Comparison of ENCODE assay signal across 7 cellular contexts in the genomic region with DNA sequence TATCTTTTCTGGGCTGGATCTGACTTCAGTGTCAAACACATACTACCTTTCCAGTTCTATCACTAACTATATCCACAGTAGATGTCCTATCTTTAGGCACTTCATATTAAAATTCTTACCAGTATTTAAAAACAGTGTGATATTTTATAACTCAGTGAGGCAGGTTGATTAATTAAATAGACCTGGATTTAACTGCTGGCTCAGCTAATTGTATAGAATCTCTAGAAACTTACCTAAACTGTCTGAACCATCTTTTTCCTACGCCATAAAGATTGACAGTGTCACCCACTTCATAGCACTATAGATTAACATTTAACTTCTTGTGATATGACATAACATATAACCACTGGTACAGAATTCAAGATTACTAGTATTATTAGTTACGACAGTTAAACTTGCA.
"Had no signal": no experiment of that assay in that cellular context is flagged by ENCODE, and none has a peak within 500 bp of the region (broad histone marks: within the 10 kb centered on the region; RNA-seq: fewer than 3 reads in every experiment).

No MANE protein-coding gene starts in this region.

- H3K4me3 ChIP-seq: GM12878 had no signal

- DNase-seq: GDM1, GF-D8 had no signal

- FAIRE-seq: GM12878, GM12891, GM12892, GM18507, GM19239 had no signal

- ATAC-seq: GM12878 had no signal
